Comparison of ENCODE assay signal across 37 cellular contexts in the genomic region with DNA sequence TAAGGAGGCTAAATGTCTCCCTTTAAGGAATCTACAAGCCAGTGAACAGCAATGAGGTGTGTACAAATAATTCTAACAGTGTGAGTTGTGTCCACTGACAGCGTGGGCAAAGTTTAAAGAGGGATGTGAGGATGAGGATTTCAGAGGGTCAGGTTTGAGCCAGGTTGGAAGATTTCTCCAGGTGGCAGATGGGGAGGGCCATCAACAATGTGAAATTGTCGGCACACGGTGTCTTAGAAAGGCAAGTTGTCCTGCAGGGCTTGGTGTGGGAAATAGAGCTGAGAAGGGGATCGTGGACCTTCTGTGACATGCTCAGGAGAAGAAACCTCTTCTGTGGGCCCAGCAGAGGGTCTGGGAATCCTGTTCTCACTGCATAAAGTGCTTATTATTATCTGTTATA. TPM values are rescaled to one million over a fixed set of nuclear protein-coding genes. Genes with fewer than 3 reads are reported as not detected.
"Had no signal": no experiment of that assay in that cellular context is flagged by ENCODE, and none has a peak within 500 bp of the region (broad histone marks: within the 10 kb centered on the region; RNA-seq: fewer than 3 reads in every experiment).

No MANE protein-coding gene starts in this region.

- DNase-seq: activated B cell treated with CpG ODN at 0.5 μM for 24 hours; activated CD4-positive, alpha-beta memory T cell treated with anti-CD3 and anti-CD28 coated beads for 36 hours; activated CD4-positive, alpha-beta T cell treated with anti-CD3 and anti-CD28 coated beads for 4 hours; activated CD4-positive, alpha-beta T cell treated with anti-CD3 and anti-CD28 coated beads, Interleukin-2, amount 10 ng/mL, durations not matched to agents 24 days and 14 days; activated CD4-positive, alpha-beta T cell treated with anti-CD3 and anti-CD28 coated beads, Interleukin-2, amount 50 U/mL, for 1 hour; activated CD4-positive, alpha-beta T cell treated with anti-CD3 and anti-CD28 coated beads, Interleukin-2, amount 50 U/mL, for 4 hours; activated CD4-positive, CD25-positive, alpha-beta regulatory T cell treated with anti-CD3 and anti-CD28 coated beads, Interleukin-2, amount 50 U/mL, for 72 hours; activated CD8-positive, alpha-beta memory T cell treated with anti-CD3 and anti-CD28 coated beads, Interleukin-2, amount 50 U/mL, for 4 hours; activated CD8-positive, alpha-beta T cell treated with anti-CD3 and anti-CD28 coated beads for 36 hours; activated effector memory CD4-positive, alpha-beta T cell treated with anti-CD3 and anti-CD28 coated beads, Interleukin-2, amount 50 U/mL, for 16 hours; activated gamma-delta T cell treated with Interleukin-2 at 50 U/mL for 16 hours; activated naive CD4-positive, alpha-beta T cell; activated naive CD4-positive, alpha-beta T cell treated with anti-CD3 and anti-CD28 coated beads for 36 hours; activated naive CD4-positive, alpha-beta T cell treated with anti-CD3 and anti-CD28 coated beads, Interleukin-2, amount 50 U/mL, for 16 hours; activated naive CD8-positive, alpha-beta T cell treated with anti-CD3 and anti-CD28 coated beads for 36 hours; activated T-cell treated with anti-CD3 and anti-CD28 coated beads for 4 hours; activated T-cell treated with anti-CD3 and anti-CD28 coated beads, Interleukin-2, amount 50 U/mL, for 1 hour; activated T-cell treated with anti-CD3 and anti-CD28 coated beads, Interleukin-2, amount 50 U/mL, for 4 hours; activated T-cell treated with anti-CD3 and anti-CD28 coated beads, Interleukin-2, amount 50 U/mL, for 72 hours; adrenal gland; amniotic stem cell; aorta; body of pancreas; brain microvascular endothelial cell; central memory CD4-positive, alpha-beta T cell; T-helper 2 cell; T-helper 9 cell had no signal

- H3K4me3 Mint-ChIP-seq: activated B cell treated with CpG ODN at 0.5 μM for 24 hours; activated CD4-positive, alpha-beta memory T cell treated with anti-CD3 and anti-CD28 coated beads for 36 hours; activated CD4-positive, alpha-beta T cell treated with anti-CD3 and anti-CD28 coated beads, Interleukin-2, amount 10 ng/mL, durations not matched to agents 24 days and 14 days; activated CD8-positive, alpha-beta T cell treated with anti-CD3 and anti-CD28 coated beads for 36 hours; activated naive CD4-positive, alpha-beta T cell treated with anti-CD3 and anti-CD28 coated beads for 36 hours; activated naive CD8-positive, alpha-beta T cell treated with anti-CD3 and anti-CD28 coated beads for 36 hours; activated T-cell treated with anti-CD3 and anti-CD28 coated beads, Interleukin-2, amount 50 U/mL, for 4 hours; activated T-cell treated with anti-CD3 and anti-CD28 coated beads, Interleukin-2, amount 50 U/mL, for 72 hours; activated T-helper 1 cell treated with anti-CD3 and anti-CD28 coated beads, Interleukin-12 subunit alpha, Interleukin-12 subunit beta, Interleukin-2, Interleukin-4 antibody, amounts not matched to agents 30 ng/mL and 10 ng/mL and 1 ng/mL, durations not matched to agents 14 hours and 24 hours and 36 hours; activated T-helper 17 cell treated with anti-CD3 and anti-CD28 coated beads, Interleukin-2, amount 50 U/mL, for 72 hours; T-helper 1 cell treated with Interleukin-12 subunit alpha and Interleukin-12 subunit beta and Interleukin-4 antibody, amounts not matched to agents 30 μg/mL and 1 μg/mL, for 36 hours; T-helper 2 cell treated with Interferon-gamma antibody and Interleukin-4, amounts not matched to agents 5 μg/mL and 100 μg/mL, for 36 hours had no signal

- H3K4me1 Mint-ChIP-seq: activated B cell treated with CpG ODN at 0.5 μM for 24 hours; activated CD4-positive, alpha-beta T cell treated with anti-CD3 and anti-CD28 coated beads, Interleukin-2, amount 10 ng/mL, durations not matched to agents 24 days and 14 days; activated naive CD8-positive, alpha-beta T cell treated with anti-CD3 and anti-CD28 coated beads for 36 hours; activated T-helper 17 cell treated with anti-CD3 and anti-CD28 coated beads, Interleukin-2, amount 50 U/mL, for 72 hours had no signal

- H3K36me3 Mint-ChIP-seq: activated CD4-positive, alpha-beta memory T cell treated with anti-CD3 and anti-CD28 coated beads for 36 hours; activated naive CD4-positive, alpha-beta T cell treated with anti-CD3 and anti-CD28 coated beads, Interleukin-2, amount 50 U/mL, for 72 hours; activated naive CD8-positive, alpha-beta T cell treated with anti-CD3 and anti-CD28 coated beads for 36 hours had no signal

- H3K36me3 ChIP-seq: adrenal gland, brain microvascular endothelial cell, breast epithelium had no signal

- H3K4me1 ChIP-seq: adrenal gland, body of pancreas, breast epithelium had no signal

- FAIRE-seq: astrocyte, colon, TTC549 had no signal

- H3K4me3 ChIP-seq: adrenal gland, body of pancreas, breast epithelium had no signal

- H3K9me3 Mint-ChIP-seq: activated B cell treated with CpG ODN at 0.5 μM for 24 hours; activated CD4-positive, alpha-beta memory T cell treated with anti-CD3 and anti-CD28 coated beads for 36 hours; activated CD4-positive, alpha-beta T cell treated with anti-CD3 and anti-CD28 coated beads, Interleukin-2, amount 10 ng/mL, durations not matched to agents 24 days and 14 days; activated CD8-positive, alpha-beta T cell treated with anti-CD3 and anti-CD28 coated beads for 36 hours; activated naive CD4-positive, alpha-beta T cell treated with anti-CD3 and anti-CD28 coated beads, Interleukin-2, amount 50 U/mL, for 72 hours; activated T-cell treated with anti-CD3 and anti-CD28 coated beads, Interleukin-2, amount 50 U/mL, for 4 hours; activated T-cell treated with anti-CD3 and anti-CD28 coated beads, Interleukin-2, amount 50 U/mL, for 72 hours; activated T-helper 1 cell treated with anti-CD3 and anti-CD28 coated beads, Interleukin-12 subunit alpha, Interleukin-12 subunit beta, Interleukin-2, Interleukin-4 antibody, amounts not matched to agents 30 ng/mL and 10 ng/mL and 1 ng/mL, durations not matched to agents 14 hours and 24 hours and 36 hours; activated T-helper 17 cell treated with anti-CD3 and anti-CD28 coated beads, Interleukin-2, amount 50 U/mL, for 72 hours; T-helper 1 cell treated with Interleukin-12 subunit alpha and Interleukin-12 subunit beta and Interleukin-4 antibody, amounts not matched to agents 30 μg/mL and 1 μg/mL, for 36 hours; T-helper 2 cell treated with Interferon-gamma antibody and Interleukin-4, amounts not matched to agents 5 μg/mL and 100 μg/mL, for 36 hours had no signal

- H3K27ac ChIP-seq: adrenal gland, body of pancreas, brain microvascular endothelial cell, breast epithelium, VCaP had no signal

- H3K27me3 ChIP-seq: adrenal gland, body of pancreas, brain microvascular endothelial cell, breast epithelium had no signal

- H3K27ac Mint-ChIP-seq: activated B cell treated with CpG ODN at 0.5 μM for 24 hours; activated CD4-positive, alpha-beta memory T cell treated with anti-CD3 and anti-CD28 coated beads for 36 hours; activated CD4-positive, alpha-beta T cell treated with anti-CD3 and anti-CD28 coated beads, Interleukin-2, amount 10 ng/mL, durations not matched to agents 24 days and 14 days; activated CD8-positive, alpha-beta T cell treated with anti-CD3 and anti-CD28 coated beads for 36 hours; activated naive CD4-positive, alpha-beta T cell treated with anti-CD3 and anti-CD28 coated beads for 36 hours; activated naive CD4-positive, alpha-beta T cell treated with anti-CD3 and anti-CD28 coated beads, Interleukin-2, amount 50 U/mL, for 72 hours; activated naive CD8-positive, alpha-beta T cell treated with anti-CD3 and anti-CD28 coated beads for 36 hours; activated T-cell treated with anti-CD3 and anti-CD28 coated beads, Interleukin-2, amount 50 U/mL, for 72 hours; activated T-helper 1 cell treated with anti-CD3 and anti-CD28 coated beads, Interleukin-12 subunit alpha, Interleukin-12 subunit beta, Interleukin-2, Interleukin-4 antibody, amounts not matched to agents 30 ng/mL and 10 ng/mL and 1 ng/mL, durations not matched to agents 14 hours and 24 hours and 36 hours; activated T-helper 17 cell treated with anti-CD3 and anti-CD28 coated beads, Interleukin-2, amount 50 U/mL, for 72 hours; T-helper 1 cell treated with Interleukin-12 subunit alpha and Interleukin-12 subunit beta and Interleukin-4 antibody, amounts not matched to agents 30 μg/mL and 1 μg/mL, for 36 hours; T-helper 2 cell treated with Interferon-gamma antibody and Interleukin-4, amounts not matched to agents 5 μg/mL and 100 μg/mL, for 36 hours had no signal

- H3K9me3 ChIP-seq: adrenal gland, body of pancreas had no signal

RNA-seq across cellular contexts. Expression of a gene that starts 52.1 kb away (rescaled TPM):
- total RNA-seq: activated B cell treated with CpG ODN at 0.5 μM for 24 hours had no signal
